26 cellular contexts compared by ENCODE assay signal in the genomic region with DNA sequence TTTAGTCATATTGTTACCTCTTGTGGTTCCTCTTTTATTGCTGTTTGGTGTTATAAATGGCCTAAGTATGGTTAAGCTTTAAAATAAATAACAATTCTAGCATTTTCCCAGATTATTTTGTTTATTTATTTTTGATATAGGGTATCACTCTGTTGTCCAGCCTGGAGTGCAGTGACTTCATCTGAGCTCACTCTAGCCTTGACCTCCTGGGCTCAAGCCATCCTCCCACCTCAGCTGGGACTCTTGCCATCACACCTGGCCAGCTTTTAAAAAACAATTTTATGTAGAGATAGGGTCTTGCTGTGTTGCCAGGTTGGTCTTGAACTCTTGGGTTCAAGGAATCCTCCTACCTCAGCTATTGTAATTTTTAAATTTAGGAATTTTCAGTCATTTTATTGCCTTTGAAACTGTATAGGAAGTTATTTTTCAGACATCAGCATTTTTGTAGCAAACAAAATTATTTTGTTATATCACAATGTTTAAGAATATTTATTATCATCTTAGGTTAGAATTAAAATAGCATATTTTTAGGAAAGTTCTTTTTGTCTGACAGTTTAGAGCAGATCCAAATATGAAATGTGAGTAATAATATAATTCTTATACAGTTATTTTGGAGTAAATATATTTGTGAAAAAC.
"Had no signal": no experiment of that assay in that cellular context is flagged by ENCODE, and none has a peak within 500 bp of the region (broad histone marks: within the 10 kb centered on the region; RNA-seq: fewer than 3 reads in every experiment).

No MANE protein-coding gene starts in this region.

- H3K4me1 Mint-ChIP-seq: mesothelial cell of epicardium; neural crest cell; stimulated activated effector memory CD8-positive, alpha-beta T cell treated with anti-CD3 and anti-CD28 coated beads, Interleukin-12 subunit alpha, Interleukin-12 subunit beta, amount 100 ng/mL, for 72 hours had no signal

- ATAC-seq: gastrocnemius medialis; left colon; left ventricle myocardium superior; mucosa of descending colon; natural killer cell treated with Interleukin-12 subunit alpha and Interleukin-12 subunit beta and Interleukin-15 and Interleukin-18, amount 100 ng/mL, for 72 hours; sciatic nerve; stimulated activated effector memory CD8-positive, alpha-beta T cell treated with anti-CD3 and anti-CD28 coated beads, Interleukin-12 subunit alpha, Interleukin-12 subunit beta, amount 100 ng/mL, for 72 hours had no signal

- H3K9me3 Mint-ChIP-seq: mesothelial cell of epicardium; natural killer cell treated with Interleukin-12 subunit alpha and Interleukin-12 subunit beta and Interleukin-15 and Interleukin-18, amount 100 ng/mL, for 72 hours; neural crest cell; stimulated activated effector memory CD8-positive, alpha-beta T cell treated with anti-CD3 and anti-CD28 coated beads, Interleukin-12 subunit alpha, Interleukin-12 subunit beta, amount 100 ng/mL, for 72 hours; type B pancreatic cell had no signal

- H3K36me3 ChIP-seq: gastrocnemius medialis had no signal

- H3K27ac Mint-ChIP-seq: mesothelial cell of epicardium; naive B cell; progenitor cell of endocrine pancreas; stimulated activated effector memory CD8-positive, alpha-beta T cell treated with anti-CD3 and anti-CD28 coated beads, Interleukin-12 subunit alpha, Interleukin-12 subunit beta, amount 100 ng/mL, for 72 hours; type B pancreatic cell had no signal

- H3K4me3 Mint-ChIP-seq: mesothelial cell of epicardium; naive B cell; natural killer cell treated with Interleukin-12 subunit alpha and Interleukin-12 subunit beta and Interleukin-15 and Interleukin-18, amount 100 ng/mL, for 72 hours; neural crest cell; stimulated activated effector memory CD8-positive, alpha-beta T cell treated with anti-CD3 and anti-CD28 coated beads, Interleukin-12 subunit alpha, Interleukin-12 subunit beta, amount 100 ng/mL, for 72 hours; type B pancreatic cell had no signal

- H3K4me2 ChIP-seq: hepatocyte had no signal

- H3K4me3 ChIP-seq: dorsolateral prefrontal cortex, gastrocnemius medialis, hepatocyte, lung, mucosa of descending colon, stomach, tibial artery had no signal

- H3K27ac ChIP-seq: dorsolateral prefrontal cortex, gastrocnemius medialis, hepatocyte, neutrophil, parathyroid adenoma, stomach, tibial artery had no signal

- H3K36me3 Mint-ChIP-seq: natural killer cell treated with Interleukin-12 subunit alpha and Interleukin-12 subunit beta and Interleukin-15 and Interleukin-18, amount 100 ng/mL, for 72 hours had no signal

- H3K27me3 ChIP-seq: dorsolateral prefrontal cortex, gastrocnemius medialis, hepatocyte, neutrophil, stomach, tibial artery had no signal

- H3K79me2 ChIP-seq: parathyroid adenoma had no signal

- H2AFZ ChIP-seq: hepatocyte, parathyroid adenoma had no signal

- H3K4me1 ChIP-seq: gastrocnemius medialis, parathyroid adenoma, stomach, tibial artery had no signal

- DNase-seq: dorsolateral prefrontal cortex; effector CD4-positive, alpha-beta T cell; gastrocnemius medialis; head of caudate nucleus; left colon; left ventricle myocardium superior; mesenchymal stem cell; mucosa of descending colon; naive B cell; stimulated activated CD4-positive, alpha-beta T cell treated with anti-CD3 and anti-CD28 coated beads, Interleukin-2, amount 100 ng/mL, for 24 hours; stimulated activated CD4-positive, alpha-beta T cell treated with anti-CD3 and anti-CD28 coated beads, Interleukin-4, amount 100 ng/mL, for 24 hours; stimulated activated naive CD4-positive, alpha-beta T cell treated with Interleukin-2 at 50 U/mL for 16 hours; stomach; tibial artery had no signal

- FAIRE-seq: colon had no signal

- H3K9me3 ChIP-seq: gastrocnemius medialis, mucosa of descending colon, neutrophil, stomach, tibial artery had no signal

- H3K27me3 Mint-ChIP-seq: naive B cell; natural killer cell treated with Interleukin-12 subunit alpha and Interleukin-12 subunit beta and Interleukin-15 and Interleukin-18, amount 100 ng/mL, for 72 hours; progenitor cell of endocrine pancreas; type B pancreatic cell had no signal
